8 cellular contexts compared by ENCODE assay signal in genomic region chr17:29148257-29148789, GRCh38.
DNase-seq lines count a peak whose midpoint lies in the region; ATAC-seq and TF ChIP-seq lines count a peak whose summit lies in the region.

No MANE protein-coding gene starts in this region.

- H3K27ac ChIP-seq in HUES48 (ENCODE audit: low read depth, low read length), result peak overlapping the region; percentile 73
- peak overlapping the region in 1 of 2 donors; percentile 78 for H3K27ac ChIP-seq in mucosa of rectum (ENCODE audit: low read depth in 2 of 2, low read length in 2 of 2)

- peak; percentile 27 for DNase-seq in ACHN
- DNase-seq in astrocyte of the cerebellum (ENCODE audit: low read depth), result no peak
- no peak for DNase-seq in iPS-NIHi7 (ENCODE audit: extremely low spot score)
- no peak for DNase-seq in GOT3 (lab: John Stamatoyannopoulos, UW)
- DNase-seq in activated CD4-positive, alpha-beta T cell treated with anti-CD3 and anti-CD28 coated beads, Interleukin-2, amount 50 U/mL, for 1 hour, result no peak

- no peak overlapping the region for H3K9ac ChIP-seq in HUES48 (ENCODE audit: low read depth, low read length)
- peak overlapping the region; percentile 28 to 70 for H3K9ac ChIP-seq in mucosa of rectum (ENCODE audit: low read depth in 1 of 2, low read length in 2 of 2)

- no peaks in the 10 kb centered on the region for H3K9me3 ChIP-seq in HUES48 (ENCODE audit: control insufficient read depth, insufficient read depth, low read length)
- no peaks in the 10 kb centered on the region for H3K9me3 ChIP-seq in mucosa of rectum (ENCODE audit: control insufficient read depth in 2 of 2, low read length in 2 of 2)

- no peak for TF ChIP-seq CTCF in astrocyte of the cerebellum (IDR thresholded peaks at IDR 0.05; ENCODE audit: low read depth, low read length, missing control alignments)

- H3K27me3 ChIP-seq in HUES48 (ENCODE audit: control insufficient read depth, insufficient read depth, low read length) (no peaks in the 10 kb centered on the region), mucosa of rectum (ENCODE audit: control insufficient read depth in 2 of 2, insufficient read depth in 2 of 2, low read length in 2 of 2) (no peaks in the 10 kb centered on the region)

- ATAC-seq in GM18909 (IDR thresholded peaks at IDR 0.05; ENCODE audit: poor library complexity, unreplicated experiment), result no peak

- peaks cover 25% of the 10 kb centered on the region for H3K4me1 ChIP-seq in HUES48 (ENCODE audit: control insufficient read depth, insufficient read depth, low read length)
- H3K4me1 ChIP-seq in mucosa of rectum (ENCODE audit: control insufficient read depth in 2 of 2, insufficient read depth in 2 of 2, low read length in 2 of 2), result peaks cover 10 to 14% of the 10 kb centered on the region in 2 donors

- H3K36me3 ChIP-seq in HUES48 (ENCODE audit: control insufficient read depth, insufficient read depth, low read length) (no peaks in the 10 kb centered on the region), mucosa of rectum (ENCODE audit: control insufficient read depth in 2 of 2, insufficient read depth in 2 of 2, low read length in 2 of 2) (peaks cover 0 to under 1% of the 10 kb centered on the region in 2 donors)

- H3K4me3 ChIP-seq in HUES48 (ENCODE audit: low read depth, low read length), result peak overlapping the region; percentile 39; the same call in 1 of the 2 replicates
- H3K4me3 ChIP-seq in astrocyte of the cerebellum (ENCODE audit: low read depth, low read length), result peak overlapping the region; percentile 32
- peak overlapping the region; percentile 79 to 80 for H3K4me3 ChIP-seq in mucosa of rectum (ENCODE audit: low read length in 2 of 2)

- in situ Hi-C loops in ACHN (cut with HindIII; ENCODE audit: low pct_ligation_motif_present, low pct_unique_long_range_greater_than_20kb, low sequenced_read_pairs) (no loop called here), astrocyte of the cerebellum (cut with HindIII; ENCODE audit: low sequenced_read_pairs) (no loop called here)
